ENCODE assay signal across 11 cellular contexts in the genomic region with DNA sequence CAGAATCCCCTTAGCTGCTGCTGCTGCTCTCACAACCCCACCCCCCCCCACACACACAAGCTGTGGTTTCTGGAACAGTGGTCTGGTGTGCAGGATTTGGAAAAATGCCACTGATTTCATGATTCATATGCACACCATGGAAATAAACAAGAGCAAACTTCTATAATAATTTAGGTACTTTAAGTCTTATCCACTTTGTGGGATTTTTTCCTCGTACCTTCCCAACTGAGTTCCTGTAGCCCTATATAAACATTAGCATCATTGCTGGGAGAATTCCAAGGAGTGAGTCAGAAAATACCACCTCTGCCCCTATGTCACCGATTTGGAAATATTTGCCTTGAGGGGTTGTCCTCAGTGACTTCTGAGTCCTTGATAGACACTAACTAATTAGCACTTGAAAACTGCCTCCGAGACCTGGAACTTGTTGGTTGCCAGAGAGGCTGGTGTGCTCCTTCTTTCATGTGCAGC.
A peak's percentile ranks its signal among the peaks of the same experiment; 100 is the strongest.
DNase-seq lines count a peak whose midpoint lies in the region; ATAC-seq and TF ChIP-seq lines count a peak whose summit lies in the region.
"Had no signal": no experiment of that assay in that cellular context is flagged by ENCODE, and none has a peak within 500 bp of the region (broad histone marks: within the 10 kb centered on the region; RNA-seq: fewer than 3 reads in every experiment).

No MANE protein-coding gene starts in this region.

- H3K4me3 Mint-ChIP-seq in chondrocyte (ENCODE audit: unreplicated experiment) (peak overlapping the region; percentile 43), mesothelial cell of epicardium (no peak overlapping the region)
- H3K4me3 Mint-ChIP-seq: immature natural killer cell had no signal

- H3K4me1 Mint-ChIP-seq in chondrocyte (ENCODE audit: low read depth) (peaks cover 12% of the 10 kb centered on the region), mesothelial cell of epicardium (peaks cover 22% of the 10 kb centered on the region)
- H3K4me1 Mint-ChIP-seq: immature natural killer cell had no signal

- H3K36me3 Mint-ChIP-seq in chondrocyte (ENCODE audit: low read depth) (no peaks in the 10 kb centered on the region), mesothelial cell of epicardium (no peaks in the 10 kb centered on the region)
- H3K36me3 Mint-ChIP-seq: immature natural killer cell had no signal

- H3K27me3 Mint-ChIP-seq in chondrocyte (ENCODE audit: low read depth) = no peaks in the 10 kb centered on the region
- H3K27me3 Mint-ChIP-seq in mesothelial cell of epicardium (ENCODE audit: low read depth) = no peaks in the 10 kb centered on the region

- no peaks in the 10 kb centered on the region for H3K9me3 Mint-ChIP-seq in chondrocyte (ENCODE audit: low read depth)
- H3K9me3 Mint-ChIP-seq in mesothelial cell of epicardium = no peaks in the 10 kb centered on the region

- H3K27ac Mint-ChIP-seq in chondrocyte (ENCODE audit: unreplicated experiment) = peak overlapping the region; percentile 17
- H3K27ac Mint-ChIP-seq in mesothelial cell of epicardium = peak overlapping the region; percentile 68
- H3K27ac Mint-ChIP-seq: immature natural killer cell had no signal

- TF ChIP-seq CTCF in chondrocyte (IDR thresholded peaks at IDR 0.05) (no peak), mesothelial cell of epicardium (IDR thresholded peaks at IDR 0.05; ENCODE audit: unreplicated experiment) (no peak)

- ATAC-seq in HG03521 (IDR thresholded peaks at IDR 0.05; ENCODE audit: unreplicated experiment) (no peak), GM18502 (IDR thresholded peaks at IDR 0.05; ENCODE audit: poor library complexity, unreplicated experiment) (no peak)
- ATAC-seq: right cardiac atrium had no signal

- DNase-seq in DMS79 (lab: John Stamatoyannopoulos, UW) (peak; percentile 70), NCI-H1694 (lab: John Stamatoyannopoulos, UW) (peak; percentile 86), chondrocyte (ENCODE audit: low spot score) (no peak), mesothelial cell of epicardium (ENCODE audit: low spot score in 2 of 2, unreplicated experiment in 2 of 2) (no peak), HK-2 (ENCODE audit: unreplicated experiment) (no peak), NCI-H748 treated with DMSO at 0.1 percent for 48 hours (lab: John Stamatoyannopoulos, UW) (no peak)
- DNase-seq: immature natural killer cell, NCI-H1436 treated with DMSO at 0.1 percent for 48 hours, right cardiac atrium had no signal

Comparison
In these comparisons a context has a peak if more than half of its experiments do, and no peak if none do; other contexts are left out.
1. DNase-seq: peak in DMS79 (single experiment) and NCI-H1694 (single experiment); none in chondrocyte (single experiment), mesothelial cell of epicardium (0 of 2), HK-2 (single experiment) and NCI-H748 treated with DMSO at 0.1 percent for 48 hours (single experiment).